8 cellular contexts compared by ENCODE assay signal in genomic region chr11:62611705-62612365, GRCh38. TPM values are rescaled to one million over a fixed set of nuclear protein-coding genes. Genes with fewer than 3 reads are reported as not detected.
DNase-seq lines count a peak whose midpoint lies in the region; ATAC-seq, FAIRE-seq and TF ChIP-seq lines count a peak whose summit lies in the region.

No MANE protein-coding gene starts in this region.

- intact Hi-C loops in activated CD4-positive, alpha-beta T cell treated with anti-CD3 and anti-CD28 coated beads for 36 hours (cut with DNase I, micrococcal nuclease), result loop anchor here (1.0 to 5.0 kb wide), 13 partner anchors 10 to 245 kb away; partner anchors contain the start of genes C11orf98 (in 2 of the 2), CSKMT (in 2 of the 2), GANAB (in 2 of the 2) and BSCL2 (in 1 of the 2)
- intact Hi-C loops in mucosa of descending colon (cut with DNase I, micrococcal nuclease), result no loop called here

- no peaks in the 10 kb centered on the region for H3K9me3 Mint-ChIP-seq in activated CD4-positive, alpha-beta T cell treated with anti-CD3 and anti-CD28 coated beads for 36 hours (ENCODE audit: low read depth)

- DNase-seq in activated CD4-positive, alpha-beta T cell treated with anti-CD3 and anti-CD28 coated beads for 36 hours, result peak; percentile 72
- DNase-seq in H1 (ENCODE audit: low read depth in 1 of 2, low spot score in 2 of 2) (peak in 1 of 2 experiments; percentile 56), mucosa of descending colon (peak; percentile 51 to 69 (median 66)), stromal cell of bone marrow (ENCODE audit: low read depth) (peak; percentile 36), epidermal melanocyte (ENCODE audit: insufficient read length, low spot score) (no peak)

- H3K27ac Mint-ChIP-seq in activated CD4-positive, alpha-beta T cell treated with anti-CD3 and anti-CD28 coated beads for 36 hours, result peak overlapping the region; percentile 90

- no peaks in the 10 kb centered on the region for H4K20me1 ChIP-seq in DOHH2 (ENCODE audit: control insufficient read depth, insufficient read depth, low read depth, low read length)
- no peaks in the 10 kb centered on the region for H4K20me1 ChIP-seq in Loucy (ENCODE audit: insufficient read depth, low read length, poor library complexity, severe bottlenecking)
- no peaks in the 10 kb centered on the region for H4K20me1 ChIP-seq in H1 (replicated peaks in 1 of 2; ENCODE audit: control insufficient read depth in 1 of 2, insufficient read depth in 2 of 2, low read length in 2 of 2)

- H3F3A ChIP-seq in DOHH2 (ENCODE audit: control insufficient read depth, insufficient read depth) (peaks cover 15% of the 10 kb centered on the region), Loucy (ENCODE audit: low read depth) (peaks cover 8% of the 10 kb centered on the region)

- ATAC-seq in GM21619 (IDR thresholded peaks at IDR 0.05; ENCODE audit: unreplicated experiment), result peak; percentile 19
- peak; percentile 25 for ATAC-seq in activated CD4-positive, alpha-beta T cell treated with anti-CD3 and anti-CD28 coated beads for 36 hours
- peak; percentile 19 for ATAC-seq in mucosa of descending colon

- H3K9ac ChIP-seq in Loucy (ENCODE audit: low read depth, low read length, poor library complexity, severe bottlenecking) (peak overlapping the region; percentile 80), H1 (replicated peaks in 1 of 4; ENCODE audit: extremely low read depth in 1 of 4, low read depth in 3 of 4, low read length in 3 of 4) (no peak overlapping the region; a peak in 1 of 7 replicates)

- H2AK5ac ChIP-seq in H1 (ENCODE audit: low read depth, low read length), result no peak overlapping the region

- peaks cover 9% of the 10 kb centered on the region; the same call in 1 of the 2 replicates for H3K23me2 ChIP-seq in H1 (ENCODE audit: low read depth, low read length)

- H3K27ac ChIP-seq in DOHH2 (ENCODE audit: low read depth, low read length) (peak overlapping the region; percentile 64), H1 (ENCODE audit: low read depth, low read length) (no peak overlapping the region)

- no peak overlapping the region for H2BK15ac ChIP-seq in H1 (ENCODE audit: low read length)

- no peaks in the 10 kb centered on the region for H3K27me3 Mint-ChIP-seq in activated CD4-positive, alpha-beta T cell treated with anti-CD3 and anti-CD28 coated beads for 36 hours

- H3K4me1 ChIP-seq in DOHH2 (ENCODE audit: control insufficient read depth, low read length) (peaks cover 36% of the 10 kb centered on the region), Loucy (ENCODE audit: insufficient read depth, low read length, poor library complexity, severe bottlenecking) (peaks cover 27% of the 10 kb centered on the region), H1 (replicated peaks in 1 of 4; ENCODE audit: control insufficient read depth in 3 of 4, insufficient read depth in 4 of 4, low read length in 3 of 4) (peaks cover 3 to 22% (median 12%) of the 10 kb centered on the region in 4 experiments), mucosa of descending colon (ENCODE audit: low read depth) (peaks cover 14% of the 10 kb centered on the region)

- TF ChIP-seq EP300 in H1 (IDR thresholded peaks at IDR 0.05; ENCODE audit: borderline replicate concordance in 1 of 2, low read depth in 2 of 2, low read length in 2 of 2), result no peak

- peak overlapping the region; percentile 79 for H2AFZ ChIP-seq in Loucy (ENCODE audit: low read length)
- peak overlapping the region; percentile 86 for H2AFZ ChIP-seq in H1 (ENCODE audit: low read length)

- no peak overlapping the region for H2BK120ac ChIP-seq in H1 (replicated peaks; ENCODE audit: low read depth, low read length)

- peaks cover 38% of the 10 kb centered on the region for H3K4me1 Mint-ChIP-seq in activated CD4-positive, alpha-beta T cell treated with anti-CD3 and anti-CD28 coated beads for 36 hours

- no peak overlapping the region for H3K4ac ChIP-seq in H1 (replicated peaks; ENCODE audit: insufficient read length, low read depth, low read length)

- H3K9me3 ChIP-seq in DOHH2 (ENCODE audit: control insufficient read depth, insufficient read depth, low read length) (no peaks in the 10 kb centered on the region), Loucy (ENCODE audit: insufficient read depth, low read depth, low read length) (no peaks in the 10 kb centered on the region), H1 (ENCODE audit: insufficient read depth in 2 of 2, low read depth in 1 of 2, low read length in 1 of 2) (no peaks in the 10 kb centered on the region), mucosa of descending colon (no peaks in the 10 kb centered on the region)

- H3K4me3 ChIP-seq in DOHH2 (ENCODE audit: low read length) (peak overlapping the region; percentile 92), Loucy (ENCODE audit: low read length, poor library complexity, severe bottlenecking) (peak overlapping the region; percentile 90), H1 (ENCODE audit: extremely low read depth in 1 of 4, insufficient read depth in 2 of 4, low read depth in 3 of 4, low read length in 4 of 4) (peak overlapping the region; percentile 48 to 73 (median 58)), mucosa of descending colon (peak overlapping the region; percentile 68)

- H3K36me3 ChIP-seq in DOHH2 (ENCODE audit: control insufficient read depth, low read length), result peaks cover 42% of the 10 kb centered on the region
- H3K36me3 ChIP-seq in Loucy (ENCODE audit: insufficient read depth, low read length), result no peaks in the 10 kb centered on the region
- H3K36me3 ChIP-seq in H1 (ENCODE audit: control insufficient read depth in 2 of 4, insufficient read depth in 4 of 4, low read length in 3 of 4), result no peaks in the 10 kb centered on the region; a peak in 2 of 8 replicates
- H3K36me3 ChIP-seq in mucosa of descending colon (ENCODE audit: low read depth), result no peaks in the 10 kb centered on the region

- TF ChIP-seq POLR2A in H1 (IDR thresholded peaks at IDR 0.05; ENCODE audit: control extremely low read depth in 1 of 2, low read depth in 2 of 2, low read length in 2 of 2), result no peak

- POLR2A ChIA-PET in activated CD4-positive, alpha-beta T cell treated with anti-CD3 and anti-CD28 coated beads for 36 hours (lab: Charles Lee), result interaction anchor here (0.6 to 2.9 kb wide), 8 partner anchors 10 to 267 kb away, joined by 3 to 21 read pairs (median 5); partner anchors contain the start of genes B3GAT3, C11orf98, CSKMT and MTA2
- POLR2A ChIA-PET in H1 (lab: Charles Lee; ENCODE audit: partially characterized antibody), result interaction anchor here (0.9 to 15.8 kb wide), 17 partner anchors 9 to 243 kb away, joined by 3 to 235 read pairs (median 6); partner anchors contain the start of genes B3GAT3, BSCL2, C11orf98 and CSKMT

- no peaks in the 10 kb centered on the region for H3K27me3 ChIP-seq in DOHH2 (ENCODE audit: control insufficient read depth, low read length)
- no peaks in the 10 kb centered on the region for H3K27me3 ChIP-seq in Loucy (ENCODE audit: insufficient read depth, low read length, poor library complexity, severe bottlenecking)
- H3K27me3 ChIP-seq in H1 (replicated peaks in 1 of 4; ENCODE audit: control insufficient read depth in 3 of 4, extremely low read depth in 1 of 4, insufficient read depth in 3 of 4, low read length in 3 of 4), result peaks cover 0 to 3% (median 2%) of the 10 kb centered on the region in 4 experiments; a peak in 1 of 7 replicates

- H2BK12ac ChIP-seq in H1 (ENCODE audit: low read depth, low read length), result no peak overlapping the region

- no peak overlapping the region for H2BK20ac ChIP-seq in H1 (ENCODE audit: low read length)

- H3K9me2 ChIP-seq in DOHH2 (replicated peaks; ENCODE audit: control insufficient read depth, low read length), result no peaks in the 10 kb centered on the region
- no peaks in the 10 kb centered on the region for H3K9me2 ChIP-seq in Loucy (replicated peaks; ENCODE audit: low read depth, low read length)

- peak overlapping the region; percentile 71; the same call in 1 of the 2 replicates for H2BK5ac ChIP-seq in H1 (ENCODE audit: low read depth, low read length)

- peak overlapping the region; percentile 71 for H4K91ac ChIP-seq in H1 (replicated peaks; ENCODE audit: insufficient read length, low read length)

- H3K14ac ChIP-seq in H1 (ENCODE audit: insufficient read length), result no peak overlapping the region

- peaks cover 44% of the 10 kb centered on the region for H3K36me3 Mint-ChIP-seq in activated CD4-positive, alpha-beta T cell treated with anti-CD3 and anti-CD28 coated beads for 36 hours (ENCODE audit: low read depth)

- peak overlapping the region; percentile 91 for H3K4me3 Mint-ChIP-seq in activated CD4-positive, alpha-beta T cell treated with anti-CD3 and anti-CD28 coated beads for 36 hours

- 16% methylated on average over 21 of the region's 34 CpGs; no CpG with 5 or more reads in 1 of the 2 experiments for WGBS in H1 (ENCODE audit: extremely low coverage in 1 of 2, insufficient coverage in 1 of 2, insufficient read length in 1 of 2, insufficient replicate concordance in 2 of 2, low coverage in 1 of 2, low lambda C conversion rate in 2 of 2, missing lambda C conversion rate in 1 of 2), 2 experiments

- TF ChIP-seq CTCF in DOHH2 (IDR thresholded peaks at IDR 0.05; ENCODE audit: low read depth, low read length, poor library complexity, severe bottlenecking), result no peak
- TF ChIP-seq CTCF in Loucy (conservative IDR thresholded peaks at IDR 0.05; ENCODE audit: low read length), result no peak
- TF ChIP-seq CTCF in H1 (IDR thresholded peaks at IDR 0.05; ENCODE audit: control extremely low read depth in 1 of 3, insufficient read depth in 1 of 3, low read depth in 1 of 3, low read length in 3 of 3), result no peak
- TF ChIP-seq CTCF in mucosa of descending colon (IDR thresholded peaks at IDR 0.05), result no peak

- peak overlapping the region; percentile 83 for H3K18ac ChIP-seq in H1 (ENCODE audit: extremely low read depth, low read length)

- no peak for TF ChIP-seq RAD21 in H1 (IDR thresholded peaks at IDR 0.05 in 1 of 2, conservative IDR thresholded peaks at IDR 0.05 in 1 of 2; ENCODE audit: low read depth in 2 of 2, low read length in 2 of 2)

- no peak for FAIRE-seq in H1 (lab: Jason Lieb, UNC)

- H3K4me2 ChIP-seq in DOHH2 (ENCODE audit: low read length), result peak overlapping the region; percentile 98
- peak overlapping the region; percentile 81 for H3K4me2 ChIP-seq in Loucy (ENCODE audit: low read depth, low read length, poor library complexity, severe bottlenecking)
- peak overlapping the region; percentile 89 to 91 for H3K4me2 ChIP-seq in H1 (ENCODE audit: insufficient read depth in 1 of 2, low read depth in 2 of 2, low read length in 2 of 2)

- H3K56ac ChIP-seq in H1 (replicated peaks; ENCODE audit: insufficient read length, low read depth, low read length), result peak overlapping the region; percentile 17

- peak overlapping the region; percentile 45 for H4K8ac ChIP-seq in H1 (ENCODE audit: extremely low read depth, insufficient read depth, low read length)

- no peak overlapping the region for H3K23ac ChIP-seq in H1 (ENCODE audit: insufficient read length)

- H3K79me1 ChIP-seq in H1 (ENCODE audit: low read depth, low read length), result no peaks in the 10 kb centered on the region

- CTCF ChIA-PET in activated CD4-positive, alpha-beta T cell treated with anti-CD3 and anti-CD28 coated beads for 36 hours (lab: Charles Lee), result interaction anchor here (0.7 to 2.9 kb wide), 17 partner anchors 10 to 106 kb away, joined by 3 to 19 read pairs (median 4); partner anchors contain the start of genes B3GAT3, C11orf98, EEF1G and MTA2
- CTCF ChIA-PET in H1 (lab: Charles Lee; ENCODE audit: partially characterized antibody), result interaction anchor here (0.6 to 10.2 kb wide), 24 partner anchors 9 to 1118 kb away, joined by 3 to 97 read pairs (median 4); partner anchors contain the start of genes B3GAT3, C11orf98, CSKMT and EEF1G

- peak overlapping the region; percentile 15 for H4K5ac ChIP-seq in H1 (ENCODE audit: insufficient read length, low read depth, low read length)

- H3K79me2 ChIP-seq in DOHH2 (ENCODE audit: control insufficient read depth, low read length) (peaks cover 17% of the 10 kb centered on the region), Loucy (ENCODE audit: insufficient read depth, low read length) (peaks cover 14% of the 10 kb centered on the region; the same call in 1 of the 2 replicates), H1 (ENCODE audit: control insufficient read depth in 1 of 2, insufficient read depth in 2 of 2, low read length in 2 of 2) (no peaks in the 10 kb centered on the region)

RNA-seq across cellular contexts. Expression of gene EML3, which starts 0.7 kb away (rescaled TPM):
- 100 to 1,000 TPM; 101 to 112 TPM for total RNA-seq in activated CD4-positive, alpha-beta T cell treated with anti-CD3 and anti-CD28 coated beads for 36 hours
- 29.9 and 31.2 TPM in 2 replicates for total RNA-seq in H1 (2021; fragmentation: NEBNext Ultra II Directional; extraction: Animal tissue kit (Norgen Biotek cat#: 25700))
- polyA plus RNA-seq in H1 (2011; rRNA removed), result 19.2 and 30.1 TPM in 2 replicates
- polyA plus RNA-seq in H1 (2011; cell fraction: cytosol; rRNA removed), result 18.9 TPM
- polyA plus RNA-seq in H1 (2011; cell fraction: nucleus; rRNA removed), result 101 TPM
- polyA plus RNA-seq in H1 (2012, experiment 1 of 2), result 22.0 to 32.1 TPM (median 25.2 TPM) in 4 replicates
- 23.4 TPM for polyA plus RNA-seq in H1 (2012, experiment 2 of 2)
- 18.3 TPM for polyA plus RNA-seq in H1 (2013, experiment 1 of 2)
- polyA plus RNA-seq in H1 (2013, experiment 2 of 2), result 15.2 TPM
- polyA minus RNA-seq in H1 (2011; rRNA and poly(A)+ RNA removed), result 13.6 and 15.8 TPM in 2 replicates
- 11.3 TPM for polyA minus RNA-seq in H1 (2011; cell fraction: cytosol; rRNA and poly(A)+ RNA removed)
- polyA minus RNA-seq in H1 (2011; cell fraction: nucleus; rRNA and poly(A)+ RNA removed), result 15.3 TPM
- total RNA-seq in mucosa of descending colon, result 10 to 100 TPM; 54.6 to 57.7 (median 57.7) TPM

RNA-seq across cellular contexts. Expression of gene ROM1, which starts 1.2 kb away (rescaled TPM):
- total RNA-seq in activated CD4-positive, alpha-beta T cell treated with anti-CD3 and anti-CD28 coated beads for 36 hours, result 1 to 10 TPM; 1.5 to 1.9 TPM
- 0.55 and 2.2 TPM in 2 replicates for total RNA-seq in H1 (2021; fragmentation: NEBNext Ultra II Directional; extraction: Animal tissue kit (Norgen Biotek cat#: 25700))
- 0.86 and 0.91 TPM in 2 replicates for polyA plus RNA-seq in H1 (2011; rRNA removed)
- polyA plus RNA-seq in H1 (2011; cell fraction: cytosol; rRNA removed), result 1.0 TPM
- polyA plus RNA-seq in H1 (2011; cell fraction: nucleus; rRNA removed), result 1.1 TPM
- polyA plus RNA-seq in H1 (2012, experiment 1 of 2), result 1.8 to 2.8 TPM (median 2.1 TPM) in 4 replicates
- polyA plus RNA-seq in H1 (2012, experiment 2 of 2), result 1.3 TPM
- 0.55 TPM for polyA plus RNA-seq in H1 (2013, experiment 1 of 2)
- polyA plus RNA-seq in H1 (2013, experiment 2 of 2), result 0.64 TPM
- polyA minus RNA-seq in H1 (2011; rRNA and poly(A)+ RNA removed), result 1.7 TPM in 1 of 2 replicates, not detected in the other
- polyA minus RNA-seq in H1 (2011; cell fraction: cytosol; rRNA and poly(A)+ RNA removed), result not detected
- polyA minus RNA-seq in H1 (2011; cell fraction: nucleus; rRNA and poly(A)+ RNA removed), result not detected
- 10 to 100 TPM in 1 of 3 donors, 1 to 10 TPM in 2; 2.7 to 11.9 (median 3.8) TPM for total RNA-seq in mucosa of descending colon

RNA-seq across cellular contexts. Expression of gene B3GAT3, which starts 10.0 kb away (rescaled TPM):
- total RNA-seq in activated CD4-positive, alpha-beta T cell treated with anti-CD3 and anti-CD28 coated beads for 36 hours, result 10 to 100 TPM; 48.7 to 57.5 TPM
- total RNA-seq in H1 (2021; fragmentation: NEBNext Ultra II Directional; extraction: Animal tissue kit (Norgen Biotek cat#: 25700)), result 28.0 and 34.5 TPM in 2 replicates
- polyA plus RNA-seq in H1 (2011; rRNA removed), result 39.0 and 57.7 TPM in 2 replicates
- 47.9 TPM for polyA plus RNA-seq in H1 (2011; cell fraction: cytosol; rRNA removed)
- 132 TPM for polyA plus RNA-seq in H1 (2011; cell fraction: nucleus; rRNA removed)
- polyA plus RNA-seq in H1 (2012, experiment 1 of 2), result 19.8 to 36.5 TPM (median 35.3 TPM) in 4 replicates
- 22.3 TPM for polyA plus RNA-seq in H1 (2012, experiment 2 of 2)
- polyA plus RNA-seq in H1 (2013, experiment 1 of 2), result 20.2 TPM
- polyA plus RNA-seq in H1 (2013, experiment 2 of 2), result 20.9 TPM
- polyA minus RNA-seq in H1 (2011; rRNA and poly(A)+ RNA removed), result 6.2 and 8.5 TPM in 2 replicates
- 13.8 TPM for polyA minus RNA-seq in H1 (2011; cell fraction: cytosol; rRNA and poly(A)+ RNA removed)
- polyA minus RNA-seq in H1 (2011; cell fraction: nucleus; rRNA and poly(A)+ RNA removed), result 11.2 TPM
- 10 to 100 TPM; 27.3 to 34.2 (median 29.1) TPM for total RNA-seq in mucosa of descending colon

RNA-seq across cellular contexts. Expression of gene MTA2, which starts 10.2 kb away (rescaled TPM):
- 100 to 1,000 TPM; 159 to 179 TPM for total RNA-seq in activated CD4-positive, alpha-beta T cell treated with anti-CD3 and anti-CD28 coated beads for 36 hours
- total RNA-seq in H1 (2021; fragmentation: NEBNext Ultra II Directional; extraction: Animal tissue kit (Norgen Biotek cat#: 25700)), result 114 and 117 TPM in 2 replicates
- 25.7 and 32.2 TPM in 2 replicates for polyA plus RNA-seq in H1 (2011; rRNA removed)
- 35.3 TPM for polyA plus RNA-seq in H1 (2011; cell fraction: cytosol; rRNA removed)
- polyA plus RNA-seq in H1 (2011; cell fraction: nucleus; rRNA removed), result 66.3 TPM
- polyA plus RNA-seq in H1 (2012, experiment 1 of 2), result 98.7 to 112 TPM (median 111 TPM) in 4 replicates
- 79.2 TPM for polyA plus RNA-seq in H1 (2012, experiment 2 of 2)
- 45.4 TPM for polyA plus RNA-seq in H1 (2013, experiment 1 of 2)
- 44.6 TPM for polyA plus RNA-seq in H1 (2013, experiment 2 of 2)
- polyA minus RNA-seq in H1 (2011; rRNA and poly(A)+ RNA removed), result 69.4 and 71.5 TPM in 2 replicates
- 41.7 TPM for polyA minus RNA-seq in H1 (2011; cell fraction: cytosol; rRNA and poly(A)+ RNA removed)
- 48.7 TPM for polyA minus RNA-seq in H1 (2011; cell fraction: nucleus; rRNA and poly(A)+ RNA removed)
- total RNA-seq in mucosa of descending colon, result 10 to 100 TPM; 70.7 to 92.1 (median 89.6) TPM

RNA-seq across cellular contexts. Expression of gene TUT1, which starts 20.5 kb away (rescaled TPM):
- 10 to 100 TPM; 32.5 to 36.0 TPM for total RNA-seq in activated CD4-positive, alpha-beta T cell treated with anti-CD3 and anti-CD28 coated beads for 36 hours
- total RNA-seq in H1 (2021; fragmentation: NEBNext Ultra II Directional; extraction: Animal tissue kit (Norgen Biotek cat#: 25700)), result 24.6 and 31.5 TPM in 2 replicates
- 17.8 and 26.2 TPM in 2 replicates for polyA plus RNA-seq in H1 (2011; rRNA removed)
- polyA plus RNA-seq in H1 (2011; cell fraction: cytosol; rRNA removed), result 24.2 TPM
- 41.6 TPM for polyA plus RNA-seq in H1 (2011; cell fraction: nucleus; rRNA removed)
- polyA plus RNA-seq in H1 (2012, experiment 1 of 2), result 20.8 to 24.7 TPM (median 23.1 TPM) in 4 replicates
- polyA plus RNA-seq in H1 (2012, experiment 2 of 2), result 20.4 TPM
- 15.5 TPM for polyA plus RNA-seq in H1 (2013, experiment 1 of 2)
- polyA plus RNA-seq in H1 (2013, experiment 2 of 2), result 13.2 TPM
- polyA minus RNA-seq in H1 (2011; rRNA and poly(A)+ RNA removed), result 10.0 and 16.4 TPM in 2 replicates
- polyA minus RNA-seq in H1 (2011; cell fraction: cytosol; rRNA and poly(A)+ RNA removed), result 7.1 TPM
- 8.6 TPM for polyA minus RNA-seq in H1 (2011; cell fraction: nucleus; rRNA and poly(A)+ RNA removed)
- total RNA-seq in mucosa of descending colon, result 10 to 100 TPM; 11.9 to 19.8 (median 13.3) TPM

Comparison
In these comparisons a context has a peak if more than half of its experiments do, and no peak if none do; other contexts are left out.
1. intact Hi-C loops: an anchor here in activated CD4-positive, alpha-beta T cell treated with anti-CD3 and anti-CD28 coated beads for 36 hours (1.0 to 5.0 kb wide); none called in mucosa of descending colon.